ENCODE assay signal across 1 cellular context in the genomic region with DNA sequence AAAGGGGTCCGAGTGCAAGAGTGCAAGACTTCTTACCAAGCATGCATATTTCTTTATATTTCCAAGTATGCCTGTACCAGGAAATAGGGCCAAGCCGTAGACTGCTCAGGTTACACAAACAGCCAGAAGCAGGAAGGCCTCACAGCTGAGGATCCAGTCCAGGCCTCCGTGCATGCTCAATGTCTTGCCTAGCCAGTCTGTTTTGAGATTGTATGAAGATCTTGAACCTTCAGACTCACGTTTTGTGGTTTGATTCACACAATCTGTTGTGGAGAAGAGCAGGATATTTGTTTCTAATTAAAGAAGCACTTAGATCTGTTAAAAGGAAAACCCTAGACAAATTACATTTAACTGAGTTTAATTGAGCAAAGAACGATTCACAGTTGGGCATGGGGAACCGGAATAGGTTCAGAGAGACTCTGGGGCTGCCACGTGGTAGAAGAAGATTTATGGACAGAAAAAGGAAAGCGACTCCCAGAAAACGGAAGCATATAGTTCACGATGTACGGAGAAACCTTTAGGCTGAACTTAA.
TF ChIP-seq lines count a peak whose summit lies in the region.

No MANE protein-coding gene starts in this region.

TF ChIP-seq in HepG2, 621 proteins besides CTCF, POLR2A, EP300 and RAD21 (continued from another document and continues in another):
- TF ChIP-seq PRDM15 (CRISPR knock-in tag; IDR thresholded peaks at IDR 0.05) (0 out of 2 replicates have a peak, but pooled peaks have one; percentile 38), TAF15 (IDR thresholded peaks at IDR 0.05; ENCODE audit: low read depth, low read length, poor library complexity, severe bottlenecking) (no peak), MLLT10 (CRISPR knock-in tag; IDR thresholded peaks at IDR 0.05) (no peak), GMEB1 (CRISPR knock-in tag; IDR thresholded peaks at IDR 0.05; ENCODE audit: borderline replicate concordance) (no peak), ZNF317 (CRISPR knock-in tag; IDR thresholded peaks at IDR 0.05) (no peak), ZBTB25 (CRISPR knock-in tag; IDR thresholded peaks at IDR 0.05) (no peak), FLYWCH1 (CRISPR knock-in tag; IDR thresholded peaks at IDR 0.05) (no peak), MED1 (CRISPR knock-in tag; IDR thresholded peaks at IDR 0.05) (no peak), ZNF883 (CRISPR knock-in tag; IDR thresholded peaks at IDR 0.05; ENCODE audit: not compliant biosample characterization) (no peak), HNF4G (IDR thresholded peaks at IDR 0.05; ENCODE audit: borderline replicate concordance, low read depth, low read length) (no peak), HNF4G (CRISPR knock-in tag; IDR thresholded peaks at IDR 0.05; ENCODE audit: borderline replicate concordance, low read depth) (no peak), HOMEZ (CRISPR knock-in tag; IDR thresholded peaks at IDR 0.05; ENCODE audit: low read depth) (no peak), HNRNPLL (IDR thresholded peaks at IDR 0.05; ENCODE audit: low read depth, low read length, poor library complexity, severe bottlenecking) (no peak), NCOA5 (CRISPR knock-in tag; IDR thresholded peaks at IDR 0.05) (no peak), ARHGAP35 (CRISPR knock-in tag; IDR thresholded peaks at IDR 0.05; ENCODE audit: borderline replicate concordance) (no peak), TBP (CRISPR knock-in tag; IDR thresholded peaks at IDR 0.05) (no peak), ZC3H4 (CRISPR knock-in tag; IDR thresholded peaks at IDR 0.05; ENCODE audit: borderline replicate concordance) (0 out of 2 replicates have a peak, but pooled peaks have one; percentile 17), SATB2 (CRISPR knock-in tag; IDR thresholded peaks at IDR 0.05) (no peak), ZNF501 (CRISPR knock-in tag; IDR thresholded peaks at IDR 0.05) (no peak), CCDC6 (CRISPR knock-in tag; IDR thresholded peaks at IDR 0.05) (peak; percentile 60; the same call in 1 of the 2 replicates), TGIF2 (CRISPR knock-in tag; IDR thresholded peaks at IDR 0.05) (peak; percentile 80; the same call in 1 of the 2 replicates), PAWR (CRISPR knock-in tag; IDR thresholded peaks at IDR 0.05; ENCODE audit: borderline replicate concordance) (no peak), ZBTB2 (CRISPR knock-in tag; IDR thresholded peaks at IDR 0.05; ENCODE audit: low read depth) (no peak), ETV5 (CRISPR knock-in tag; IDR thresholded peaks at IDR 0.05; ENCODE audit: borderline replicate concordance) (no peak), ZBTB14 (CRISPR knock-in tag; IDR thresholded peaks at IDR 0.05) (no peak), ZNF746 (CRISPR knock-in tag; IDR thresholded peaks at IDR 0.05) (no peak), SUZ12 (IDR thresholded peaks at IDR 0.05; ENCODE audit: low read depth, low read length) (no peak), ARNT2 (CRISPR knock-in tag; IDR thresholded peaks at IDR 0.05; ENCODE audit: low read depth) (no peak), ZNF850 (CRISPR knock-in tag; conservative IDR thresholded peaks at IDR 0.05) (no peak), GATAD1 (CRISPR knock-in tag; IDR thresholded peaks at IDR 0.05) (no peak), SALL1 (CRISPR knock-in tag; IDR thresholded peaks at IDR 0.05) (peak; percentile 29; the same call in 1 of the 2 replicates)
- TF ChIP-seq, protein P1, sequence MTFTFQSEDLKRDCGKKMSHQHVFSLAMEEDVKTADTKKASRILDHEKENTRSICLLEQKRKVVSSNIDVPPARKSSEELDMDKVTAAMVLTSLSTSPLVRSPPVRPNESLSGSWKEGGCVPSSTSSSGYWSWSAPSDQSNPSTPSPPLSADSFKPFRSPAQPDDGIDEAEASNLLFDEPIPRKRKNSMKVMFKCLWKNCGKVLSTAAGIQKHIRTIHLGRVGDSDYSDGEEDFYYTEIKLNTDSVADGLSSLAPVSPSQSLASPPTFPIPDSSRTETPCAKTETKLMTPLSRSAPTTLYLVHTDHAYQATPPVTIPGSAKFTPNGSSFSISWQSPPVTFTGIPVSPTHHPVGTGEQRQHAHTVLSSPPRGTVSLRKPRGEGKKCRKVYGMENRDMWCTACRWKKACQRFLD (CRISPR knock-in tag; IDR thresholded peaks at IDR 0.05; ENCODE audit: borderline replicate concordance), result no peak
- TF ChIP-seq, protein P2, sequence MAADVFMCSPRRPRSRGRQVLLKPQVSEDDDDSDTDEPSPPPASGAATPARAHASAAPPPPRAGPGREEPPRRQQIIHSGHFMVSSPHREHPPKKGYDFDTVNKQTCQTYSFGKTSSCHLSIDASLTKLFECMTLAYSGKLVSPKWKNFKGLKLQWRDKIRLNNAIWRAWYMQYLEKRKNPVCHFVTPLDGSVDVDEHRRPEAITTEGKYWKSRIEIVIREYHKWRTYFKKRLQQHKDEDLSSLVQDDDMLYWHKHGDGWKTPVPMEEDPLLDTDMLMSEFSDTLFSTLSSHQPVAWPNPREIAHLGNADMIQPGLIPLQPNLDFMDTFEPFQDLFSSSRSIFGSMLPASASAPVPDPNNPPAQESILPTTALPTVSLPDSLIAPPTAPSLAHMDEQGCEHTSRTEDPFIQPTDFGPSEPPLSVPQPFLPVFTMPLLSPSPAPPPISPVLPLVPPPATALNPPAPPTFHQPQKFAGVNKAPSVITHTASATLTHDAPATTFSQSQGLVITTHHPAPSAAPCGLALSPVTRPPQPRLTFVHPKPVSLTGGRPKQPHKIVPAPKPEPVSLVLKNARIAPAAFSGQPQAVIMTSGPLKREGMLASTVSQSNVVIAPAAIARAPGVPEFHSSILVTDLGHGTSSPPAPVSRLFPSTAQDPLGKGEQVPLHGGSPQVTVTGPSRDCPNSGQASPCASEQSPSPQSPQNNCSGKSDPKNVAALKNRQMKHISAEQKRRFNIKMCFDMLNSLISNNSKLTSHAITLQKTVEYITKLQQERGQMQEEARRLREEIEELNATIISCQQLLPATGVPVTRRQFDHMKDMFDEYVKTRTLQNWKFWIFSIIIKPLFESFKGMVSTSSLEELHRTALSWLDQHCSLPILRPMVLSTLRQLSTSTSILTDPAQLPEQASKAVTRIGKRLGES (CRISPR knock-in tag; IDR thresholded peaks at IDR 0.05; ENCODE audit: borderline replicate concordance), result no peak
- TF ChIP-seq, protein P3, sequence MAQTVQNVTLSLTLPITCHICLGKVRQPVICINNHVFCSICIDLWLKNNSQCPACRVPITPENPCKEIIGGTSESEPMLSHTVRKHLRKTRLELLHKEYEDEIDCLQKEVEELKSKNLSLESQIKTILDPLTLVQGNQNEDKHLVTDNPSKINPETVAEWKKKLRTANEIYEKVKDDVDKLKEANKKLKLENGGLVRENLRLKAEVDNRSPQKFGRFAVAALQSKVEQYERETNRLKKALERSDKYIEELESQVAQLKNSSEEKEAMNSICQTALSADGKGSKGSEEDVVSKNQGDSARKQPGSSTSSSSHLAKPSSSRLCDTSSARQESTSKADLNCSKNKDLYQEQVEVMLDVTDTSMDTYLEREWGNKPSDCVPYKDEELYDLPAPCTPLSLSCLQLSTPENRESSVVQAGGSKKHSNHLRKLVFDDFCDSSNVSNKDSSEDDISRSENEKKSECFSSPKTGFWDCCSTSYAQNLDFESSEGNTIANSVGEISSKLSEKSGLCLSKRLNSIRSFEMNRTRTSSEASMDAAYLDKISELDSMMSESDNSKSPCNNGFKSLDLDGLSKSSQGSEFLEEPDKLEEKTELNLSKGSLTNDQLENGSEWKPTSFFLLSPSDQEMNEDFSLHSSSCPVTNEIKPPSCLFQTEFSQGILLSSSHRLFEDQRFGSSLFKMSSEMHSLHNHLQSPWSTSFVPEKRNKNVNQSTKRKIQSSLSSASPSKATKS (CRISPR knock-in tag; IDR thresholded peaks at IDR 0.05), result no peak
- TF ChIP-seq, protein P4, sequence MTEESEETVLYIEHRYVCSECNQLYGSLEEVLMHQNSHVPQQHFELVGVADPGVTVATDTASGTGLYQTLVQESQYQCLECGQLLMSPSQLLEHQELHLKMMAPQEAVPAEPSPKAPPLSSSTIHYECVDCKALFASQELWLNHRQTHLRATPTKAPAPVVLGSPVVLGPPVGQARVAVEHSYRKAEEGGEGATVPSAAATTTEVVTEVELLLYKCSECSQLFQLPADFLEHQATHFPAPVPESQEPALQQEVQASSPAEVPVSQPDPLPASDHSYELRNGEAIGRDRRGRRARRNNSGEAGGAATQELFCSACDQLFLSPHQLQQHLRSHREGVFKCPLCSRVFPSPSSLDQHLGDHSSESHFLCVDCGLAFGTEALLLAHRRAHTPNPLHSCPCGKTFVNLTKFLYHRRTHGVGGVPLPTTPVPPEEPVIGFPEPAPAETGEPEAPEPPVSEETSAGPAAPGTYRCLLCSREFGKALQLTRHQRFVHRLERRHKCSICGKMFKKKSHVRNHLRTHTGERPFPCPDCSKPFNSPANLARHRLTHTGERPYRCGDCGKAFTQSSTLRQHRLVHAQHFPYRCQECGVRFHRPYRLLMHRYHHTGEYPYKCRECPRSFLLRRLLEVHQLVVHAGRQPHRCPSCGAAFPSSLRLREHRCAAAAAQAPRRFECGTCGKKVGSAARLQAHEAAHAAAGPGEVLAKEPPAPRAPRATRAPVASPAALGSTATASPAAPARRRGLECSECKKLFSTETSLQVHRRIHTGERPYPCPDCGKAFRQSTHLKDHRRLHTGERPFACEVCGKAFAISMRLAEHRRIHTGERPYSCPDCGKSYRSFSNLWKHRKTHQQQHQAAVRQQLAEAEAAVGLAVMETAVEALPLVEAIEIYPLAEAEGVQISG (CRISPR knock-in tag; IDR thresholded peaks at IDR 0.05), result no peak
